ENCODE assay signal across 20 cellular contexts in genomic region chr4:187362937-187363336, GRCh38.
"Had no signal": no experiment of that assay in that cellular context is flagged by ENCODE, and none has a peak within 500 bp of the region (broad histone marks: within the 10 kb centered on the region; RNA-seq: fewer than 3 reads in every experiment).

No MANE protein-coding gene starts in this region.

- H3K27ac ChIP-seq: KMS-11, SJSA1, SK-N-MC had no signal

- DNase-seq: IMR-90, Kasumi-1, MM.1S, NCI-H1092 treated with DMSO at 0.1 percent for 48 hours, NCI-H1417, NCI-H1436 treated with DMSO at 0.1 percent for 48 hours, NCI-H1694, NCI-H187 treated with DMSO at 0.1 percent for 48 hours, NCI-H2029 treated with DMSO at 0.1 percent for 48 hours, NCI-H2107, NCI-H2227 treated with DMSO at 0.1 percent for 48 hours, NCI-H524 treated with DMSO at 0.1 percent for 48 hours, NCI-H774, Right ventricle myocardium superior, RPMI8226, SIG-M5 had no signal

- H3K4me1 ChIP-seq: SJSA1 had no signal

- H3K27me3 ChIP-seq: SJSA1 had no signal

- H3K9me3 ChIP-seq: SJSA1 had no signal

- H3K36me3 ChIP-seq: SJSA1 had no signal

- H3K4me2 ChIP-seq: KMS-11 had no signal

- ATAC-seq: HepG2 had no signal

- H3K9ac ChIP-seq: KMS-11 had no signal

- H3K4me3 ChIP-seq: SJSA1, SK-N-MC had no signal
